8 cellular contexts compared by ENCODE assay signal in genomic region chr6:30617565-30618269, GRCh38. TPM values are rescaled to one million over a fixed set of nuclear protein-coding genes. Genes with fewer than 3 reads are reported as not detected.
DNase-seq lines count a peak whose midpoint lies in the region; ATAC-seq and TF ChIP-seq lines count a peak whose summit lies in the region.

Gene MRPS18B (plus strand): TSS chr6:30617840. CDS start chr6:30617866, 26 bp downstream.

- peak within 1 kb of the TSS; percentile 98 for H3K9ac ChIP-seq in parathyroid adenoma

- H2AFZ ChIP-seq in parathyroid adenoma = peak within 1 kb of the TSS; percentile 81

- peak; percentile 77 for ATAC-seq in HG02678 (IDR thresholded peaks at IDR 0.05; ENCODE audit: unreplicated experiment)

- H3K79me2 ChIP-seq in parathyroid adenoma = peaks cover 33% of the 10 kb centered on the region

- H3K36me3 ChIP-seq in cardiac muscle cell (peaks cover 25% of the 10 kb centered on the region), parathyroid adenoma (ENCODE audit: control insufficient read depth, insufficient read depth, low read length) (peaks cover 15% of the 10 kb centered on the region), tibial nerve (peaks cover 8 to 51% (median 23%) of the 10 kb centered on the region in 3 donors)

- peak within 1 kb of the TSS; percentile 99 for H3K27ac ChIP-seq in cardiac muscle cell
- H3K27ac ChIP-seq in parathyroid adenoma = peak within 1 kb of the TSS; percentile 98
- H3K27ac ChIP-seq in tibial nerve = peak within 1 kb of the TSS; percentile 94 to 100 (median 97)

- H3K4me1 ChIP-seq in cardiac muscle cell (ENCODE audit: low read depth) = peaks cover 15% of the 10 kb centered on the region
- peaks cover 12% of the 10 kb centered on the region for H3K4me1 ChIP-seq in parathyroid adenoma
- H3K4me1 ChIP-seq in tibial nerve = peaks cover 0 to 40% (median 27%) of the 10 kb centered on the region in 4 donors

- no peaks in the 10 kb centered on the region for H3K9me3 ChIP-seq in cardiac muscle cell (ENCODE audit: low read depth)
- no peaks in the 10 kb centered on the region for H3K9me3 ChIP-seq in parathyroid adenoma (ENCODE audit: control insufficient read depth, low read length)
- no peaks in the 10 kb centered on the region for H3K9me3 ChIP-seq in tibial nerve

- H3K4me3 ChIP-seq in cardiac muscle cell (peak within 1 kb of the TSS; percentile 83), parathyroid adenoma (ENCODE audit: low read depth, low read length) (peak within 1 kb of the TSS; percentile 100), tibial nerve (peak within 1 kb of the TSS; percentile 66 to 95 (median 90))

- peak within 1 kb of the TSS; percentile 99 for H3K4me2 ChIP-seq in parathyroid adenoma (ENCODE audit: low read length)

- DNase-seq in NCI-H128 (lab: John Stamatoyannopoulos, UW; ENCODE audit: unreplicated experiment) (peak; percentile 97), SW 1271 (lab: John Stamatoyannopoulos, UW) (peak; percentile 95 to 99), cardiac muscle cell (ENCODE audit: low read depth in 1 of 2, low spot score in 1 of 2) (peak; percentile 97 to 99), tibial nerve (ENCODE audit: low spot score in 2 of 2) (peak; percentile 95 to 97)
- DNase-seq in activated naive CD8-positive, alpha-beta T cell treated with anti-CD3 and anti-CD28 coated beads, Interleukin-2, amount 50 U/mL, for 16 hours (ENCODE audit: low read depth, low spot score) = peak; percentile 95

- peak; percentile 87 for TF ChIP-seq POLR2A in GM10847 (IDR thresholded peaks at IDR 0.05; ENCODE audit: extremely low read depth, insufficient read length)
- peak; percentile 77 to 84 for TF ChIP-seq POLR2A in tibial nerve (IDR thresholded peaks at IDR 0.05)

- TF ChIP-seq CTCF in cardiac muscle cell (IDR thresholded peaks at IDR 0.05; ENCODE audit: low read depth, low read length) (no peak), parathyroid adenoma (IDR thresholded peaks at IDR 0.05) (no peak), tibial nerve (IDR thresholded peaks at IDR 0.05) (peak in 1 of 5 experiments; percentile 8)

- WGBS in tibial nerve, 2 donors = 0% methylated on average over 34 of the region's 34 CpGs

- peak; percentile 92 to 95 for TF ChIP-seq EP300 in tibial nerve (IDR thresholded peaks at IDR 0.05)

- H3K27me3 ChIP-seq in cardiac muscle cell (no peaks in the 10 kb centered on the region), parathyroid adenoma (ENCODE audit: control insufficient read depth, insufficient read depth, low read length) (no peaks in the 10 kb centered on the region), tibial nerve (no peaks in the 10 kb centered on the region)

RNA-seq across cellular contexts. Expression of gene MRPS18B, which starts in this region (rescaled TPM):
- 54.4 and 58.2 TPM in 2 replicates for total RNA-seq in cardiac muscle cell
- polyA plus RNA-seq in cardiac muscle cell = 107 and 120 TPM in 2 replicates
- total RNA-seq in tibial nerve = 10 to 100 TPM; 36.9 to 67.7 (median 50.3) TPM

Comparison
In these comparisons a context has a peak if more than half of its experiments do, and no peak if none do; other contexts are left out.
1. Peak in every context shown above with its lines: DNase-seq, ATAC-seq, H3K4me3 ChIP-seq and H3K27ac ChIP-seq.